Comparison of ENCODE assay signal across 16 cellular contexts in genomic region chr10:29328988-29329387, GRCh38. TPM values are rescaled to one million over a fixed set of nuclear protein-coding genes. Genes with fewer than 3 reads are reported as not detected.
DNase-seq lines count a peak whose midpoint lies in the region; ATAC-seq and TF ChIP-seq lines count a peak whose summit lies in the region.
"Had no signal": no experiment of that assay in that cellular context is flagged by ENCODE, and none has a peak within 500 bp of the region (broad histone marks: within the 10 kb centered on the region; RNA-seq: fewer than 3 reads in every experiment).

No MANE protein-coding gene starts in this region.

- H3K9ac ChIP-seq in adipocyte (ENCODE audit: low read length): no peak overlapping the region

- peak overlapping the region; percentile 6 for H3K4me2 ChIP-seq in osteoblast (ENCODE audit: insufficient read depth, low read length)

- DNase-seq in AG04450 (ENCODE audit: low read depth, low spot score) (peak; percentile 23), adipocyte (ENCODE audit: low read depth) (peak; percentile 34), heart right ventricle (peak in 1 of 2 donors; percentile 66), osteoblast (ENCODE audit: insufficient read length, low spot score, missing footprints) (peak; percentile 91), coronary artery (ENCODE audit: low spot score) (no peak), NCI-H2081 treated with DMSO at 0.1 percent for 48 hours (lab: John Stamatoyannopoulos, UW) (no peak), inferior parietal cortex (ENCODE audit: extremely low spot score) (no peak), amniotic stem cell (lab: John Stamatoyannopoulos, UW) (no peak)
- DNase-seq: activated naive CD8-positive, alpha-beta T cell treated with anti-CD3 and anti-CD28 coated beads for 36 hours; erythroblast; Karpas-422; NCI-H1694 treated with DMSO at 0.1 percent for 48 hours; RPMI8226; stimulated activated naive CD8-positive, alpha-beta T cell treated with anti-CD3 and anti-CD28 coated beads, Interleukin-15, Interleukin-2, amounts not matched to agents 100 U/mL and 50 U/mL, for 24 hours had no signal

- H3K27ac ChIP-seq in AG04450 (ENCODE audit: low read depth, low read length) (no peak overlapping the region), heart right ventricle (peak overlapping the region in 8 of 10 donors; percentile 21 to 86 (median 72)), osteoblast (ENCODE audit: low read depth, low read length) (peak overlapping the region; percentile 53), coronary artery (no peak overlapping the region)

- H2AFZ ChIP-seq in osteoblast (ENCODE audit: low read length): no peak overlapping the region

- peak; percentile 77 to 95 (median 90) for ATAC-seq in heart right ventricle
- ATAC-seq: stimulated activated naive CD8-positive, alpha-beta T cell treated with anti-CD3 and anti-CD28 coated beads, Interleukin-15, Interleukin-2, amounts not matched to agents 100 U/mL and 50 U/mL, for 24 hours had no signal

- H3K36me3 ChIP-seq in adipocyte (ENCODE audit: control insufficient read depth, insufficient read depth, low read length, severe bottlenecking) (no peaks in the 10 kb centered on the region), heart right ventricle (no peaks in the 10 kb centered on the region), osteoblast (ENCODE audit: insufficient read depth, low read length) (no peaks in the 10 kb centered on the region)

- H3K4me1 ChIP-seq in adipocyte (ENCODE audit: control insufficient read depth, insufficient read depth, low read length): peaks cover 11% of the 10 kb centered on the region
- H3K4me1 ChIP-seq in heart right ventricle: peaks cover 0 to 27% (median 5%) of the 10 kb centered on the region in 9 donors
- H3K4me1 ChIP-seq in osteoblast (ENCODE audit: insufficient read depth, low read length): peaks cover 27% of the 10 kb centered on the region

- H3K9me3 ChIP-seq in AG04450 (ENCODE audit: control insufficient read depth, insufficient read depth, low read length) (no peaks in the 10 kb centered on the region), adipocyte (ENCODE audit: control insufficient read depth, low read length) (no peaks in the 10 kb centered on the region), heart right ventricle (no peaks in the 10 kb centered on the region), osteoblast (ENCODE audit: low read depth, low read length) (no peaks in the 10 kb centered on the region)

- intact Hi-C loops in heart right ventricle (cut with DNase I): no loop called here

- WGBS in heart right ventricle, 2 donors: 31 to 32% methylated on average over 3 of the region's 3 CpGs

- no peaks in the 10 kb centered on the region for H4K20me1 ChIP-seq in osteoblast (ENCODE audit: insufficient read depth, low read length)

- CTCF ChIA-PET in AG04450 (lab: Charles Lee): interaction anchor here (0.8 kb wide), 1 partner anchor 57 kb away, joined by 3 read pairs; no protein-coding TSS in a partner anchor

- no peak overlapping the region for H3K4me3 ChIP-seq in AG04450 (ENCODE audit: low read depth, low read length)
- H3K4me3 ChIP-seq in adipocyte (ENCODE audit: low read length): no peak overlapping the region
- H3K4me3 ChIP-seq in heart right ventricle: no peak overlapping the region
- H3K4me3 ChIP-seq in osteoblast (ENCODE audit: insufficient read depth, low read length): no peak overlapping the region
- no peak overlapping the region for H3K4me3 ChIP-seq in coronary artery

- TF ChIP-seq CTCF in AG04450 (IDR thresholded peaks at IDR 0.05; ENCODE audit: low read depth, low read length) (no peak), heart right ventricle (IDR thresholded peaks at IDR 0.05) (no peak), osteoblast (IDR thresholded peaks at IDR 0.05; ENCODE audit: extremely low read depth, low read depth, low read length) (no peak), coronary artery (IDR thresholded peaks at IDR 0.05) (no peak)

- no peaks in the 10 kb centered on the region for H3K79me2 ChIP-seq in osteoblast (ENCODE audit: insufficient read depth, low read length)

- H3K27me3 ChIP-seq in AG04450 (ENCODE audit: control insufficient read depth, insufficient read depth, low read length): peaks cover 27% of the 10 kb centered on the region
- H3K27me3 ChIP-seq in adipocyte (replicated peaks; ENCODE audit: control insufficient read depth, insufficient read depth, low read length): no peaks in the 10 kb centered on the region
- no peaks in the 10 kb centered on the region for H3K27me3 ChIP-seq in heart right ventricle
- no peaks in the 10 kb centered on the region for H3K27me3 ChIP-seq in osteoblast (ENCODE audit: insufficient read depth, low read length)

- POLR2A ChIA-PET in AG04450 (lab: Yijun Ruan, JAX): interaction anchor here (0.7 kb wide), 1 partner anchor 25 kb away, joined by 4 read pairs; no protein-coding TSS in a partner anchor

RNA-seq across cellular contexts. Expression of gene LYZL1, which starts 40.1 kb away (rescaled TPM):
- polyA plus RNA-seq in AG04450 (2011; rRNA removed) (not detected in 2 replicates), heart right ventricle (not detected)
- not detected in 2 replicates for polyA minus RNA-seq in AG04450 (2011; rRNA and poly(A)+ RNA removed)
- total RNA-seq in heart right ventricle (not detected), osteoblast (not detected in 2 replicates)
- total RNA-seq: A172; activated naive CD8-positive, alpha-beta T cell treated with anti-CD3 and anti-CD28 coated beads for 36 hours; T-helper 1 cell treated with Interleukin-12 subunit alpha and Interleukin-12 subunit beta and Interleukin-4 antibody, amounts not matched to agents 30 ng/mL and 1 ng/mL, for 36 hours had no signal

Comparison
In these comparisons a context has a peak if more than half of its experiments do, and no peak if none do; other contexts are left out.
1. DNase-seq: peak in AG04450 (single experiment), adipocyte (single experiment) and osteoblast (single experiment); none in coronary artery (single experiment), NCI-H2081 treated with DMSO at 0.1 percent for 48 hours (single experiment), inferior parietal cortex (single experiment) and amniotic stem cell (single experiment).
2. H3K27ac ChIP-seq: peak in heart right ventricle (8 of 10) and osteoblast (single experiment); none in AG04450 (single experiment) and coronary artery (0 of 2).